ENCODE assay signal across 10 cellular contexts in genomic region chr17:48816438-48816773, GRCh38. TPM values are rescaled to one million over a fixed set of nuclear protein-coding genes. Genes with fewer than 3 reads are reported as not detected.
DNase-seq lines count a peak whose midpoint lies in the region; ATAC-seq, FAIRE-seq and TF ChIP-seq lines count a peak whose summit lies in the region.
"Had no signal": no experiment of that assay in that cellular context is flagged by ENCODE, and none has a peak within 500 bp of the region (broad histone marks: within the 10 kb centered on the region; RNA-seq: fewer than 3 reads in every experiment).

No MANE protein-coding gene starts in this region.

- peaks cover 62% of the 10 kb centered on the region for H3K27me3 Mint-ChIP-seq in activated CD8-positive, alpha-beta memory T cell treated with anti-CD3 and anti-CD28 coated beads, Interleukin-2, amount 10 ng/mL, durations not matched to agents 7 days and 5 days
- H3K27me3 Mint-ChIP-seq in activated T-helper 17 cell treated with anti-CD3 and anti-CD28 coated beads, Interleukin-2, amount 50 U/mL, for 72 hours, result peaks cover 18% of the 10 kb centered on the region

- TF ChIP-seq EP300 in suprapubic skin (IDR thresholded peaks at IDR 0.05), result no peak

- H3K27ac Mint-ChIP-seq in activated CD8-positive, alpha-beta memory T cell treated with anti-CD3 and anti-CD28 coated beads, Interleukin-2, amount 10 ng/mL, durations not matched to agents 7 days and 5 days, result no peak overlapping the region
- H3K27ac Mint-ChIP-seq in activated T-helper 17 cell treated with anti-CD3 and anti-CD28 coated beads, Interleukin-2, amount 50 U/mL, for 72 hours, result peak overlapping the region; percentile 12

- H3K27ac ChIP-seq in kidney (ENCODE audit: low read depth in 2 of 2, low read length in 2 of 2) (no peak overlapping the region), suprapubic skin (no peak overlapping the region)

- DNase-seq in activated CD8-positive, alpha-beta memory T cell treated with anti-CD3 and anti-CD28 coated beads, Interleukin-2, amount 10 ng/mL, durations not matched to agents 7 days and 5 days, result no peak
- DNase-seq in activated CD8-positive, alpha-beta memory T cell treated with anti-CD3 and anti-CD28 coated beads, Interleukin-2, amount 50 U/mL, for 4 hours, result no peak
- DNase-seq in kidney (no peak), suprapubic skin (ENCODE audit: low spot score in 2 of 2) (no peak), RPMI8226 (no peak)
- DNase-seq in stimulated activated CD4-positive, alpha-beta T cell treated with anti-CD3 and anti-CD28 coated beads, Interleukin-1b, Interleukin-23, amount 100 ng/mL, for 48 hours, result no peak

- H3K9ac ChIP-seq in kidney (ENCODE audit: low read length in 2 of 2), result peak overlapping the region in 1 of 2 donors; percentile 12

- CTCF ChIA-PET in activated CD8-positive, alpha-beta memory T cell treated with anti-CD3 and anti-CD28 coated beads, Interleukin-2, amount 10 ng/mL, durations not matched to agents 7 days and 5 days (lab: Charles Lee), result interaction anchor here (0.6 to 31.8 kb wide), 20 partner anchors 7 to 137 kb away, joined by 3 to 714 read pairs (median 4); no protein-coding TSS in a partner anchor

- peak overlapping the region; percentile 23 to 68 for H3K4me3 ChIP-seq in kidney (ENCODE audit: low read length in 2 of 2)
- H3K4me3 ChIP-seq in suprapubic skin, result peak overlapping the region; percentile 48

- no peak for ATAC-seq in activated CD8-positive, alpha-beta memory T cell treated with anti-CD3 and anti-CD28 coated beads, Interleukin-2, amount 10 ng/mL, durations not matched to agents 7 days and 5 days
- ATAC-seq in activated T-helper 17 cell treated with anti-CD3 and anti-CD28 coated beads, Interleukin-2, amount 50 U/mL, for 72 hours (replicated peaks), result no peak
- no peak for ATAC-seq in GM18873 (IDR thresholded peaks at IDR 0.05; ENCODE audit: low FRiP score, unreplicated experiment)

- H3K27me3 ChIP-seq in suprapubic skin, result peaks cover 9% of the 10 kb centered on the region

- intact Hi-C loops in kidney (cut with DNase I), result loop anchor here (5.0 kb wide), 1 partner anchor 61 kb away; no protein-coding TSS in a partner anchor

- H3K4me1 ChIP-seq in kidney (ENCODE audit: control insufficient read depth in 1 of 2, insufficient read depth in 1 of 2, low read depth in 1 of 2, low read length in 2 of 2), result peaks cover 0 to 9% of the 10 kb centered on the region in 2 donors
- H3K4me1 ChIP-seq in suprapubic skin, result peaks cover 16% of the 10 kb centered on the region

- H3K4me1 Mint-ChIP-seq in activated CD8-positive, alpha-beta memory T cell treated with anti-CD3 and anti-CD28 coated beads, Interleukin-2, amount 10 ng/mL, durations not matched to agents 7 days and 5 days, result peaks cover 24% of the 10 kb centered on the region
- peaks cover 8% of the 10 kb centered on the region for H3K4me1 Mint-ChIP-seq in activated T-helper 17 cell treated with anti-CD3 and anti-CD28 coated beads, Interleukin-2, amount 50 U/mL, for 72 hours

- no peak for TF ChIP-seq CTCF in kidney (IDR thresholded peaks at IDR 0.05; ENCODE audit: borderline replicate concordance, extremely low read depth, insufficient read depth)
- no peak for TF ChIP-seq CTCF in suprapubic skin (IDR thresholded peaks at IDR 0.05)

- peak overlapping the region; percentile 61 for H3K4me3 Mint-ChIP-seq in activated CD8-positive, alpha-beta memory T cell treated with anti-CD3 and anti-CD28 coated beads, Interleukin-2, amount 10 ng/mL, durations not matched to agents 7 days and 5 days
- peak overlapping the region; percentile 74 for H3K4me3 Mint-ChIP-seq in activated T-helper 17 cell treated with anti-CD3 and anti-CD28 coated beads, Interleukin-2, amount 50 U/mL, for 72 hours

- H3K9me3 Mint-ChIP-seq in activated CD8-positive, alpha-beta memory T cell treated with anti-CD3 and anti-CD28 coated beads, Interleukin-2, amount 10 ng/mL, durations not matched to agents 7 days and 5 days (ENCODE audit: low read depth), result no peaks in the 10 kb centered on the region
- no peaks in the 10 kb centered on the region for H3K9me3 Mint-ChIP-seq in activated T-helper 17 cell treated with anti-CD3 and anti-CD28 coated beads, Interleukin-2, amount 50 U/mL, for 72 hours

- H3K36me3 ChIP-seq in kidney (ENCODE audit: control insufficient read depth in 1 of 2, insufficient read depth in 2 of 2, low read length in 2 of 2) (no peaks in the 10 kb centered on the region), suprapubic skin (no peaks in the 10 kb centered on the region)

- 8% methylated on average over 7 of the region's 7 CpGs for WGBS in suprapubic skin

- no peak for FAIRE-seq in kidney (lab: Jason Lieb, UNC)
- FAIRE-seq: islet of Langerhans had no signal

- no peaks in the 10 kb centered on the region for H3K36me3 Mint-ChIP-seq in activated CD8-positive, alpha-beta memory T cell treated with anti-CD3 and anti-CD28 coated beads, Interleukin-2, amount 10 ng/mL, durations not matched to agents 7 days and 5 days
- H3K36me3 Mint-ChIP-seq in activated T-helper 17 cell treated with anti-CD3 and anti-CD28 coated beads, Interleukin-2, amount 50 U/mL, for 72 hours (ENCODE audit: low read depth), result no peaks in the 10 kb centered on the region

- no peak for TF ChIP-seq POLR2A in suprapubic skin (IDR thresholded peaks at IDR 0.05)

- H3K9me3 ChIP-seq in kidney (ENCODE audit: control insufficient read depth in 1 of 2, low read length in 2 of 2) (no peaks in the 10 kb centered on the region), suprapubic skin (no peaks in the 10 kb centered on the region)

RNA-seq across cellular contexts. Expression of gene TTLL6, which starts 0.6 kb away (rescaled TPM):
- not detected for total RNA-seq in activated CD8-positive, alpha-beta memory T cell treated with anti-CD3 and anti-CD28 coated beads, Interleukin-2, amount 10 ng/mL, durations not matched to agents 7 days and 5 days
- not detected for total RNA-seq in activated T-helper 17 cell treated with anti-CD3 and anti-CD28 coated beads, Interleukin-2, amount 50 U/mL, for 72 hours
- 2.3 TPM for total RNA-seq in kidney
- polyA plus RNA-seq in kidney (ENCODE audit: insufficient read depth, low read depth, low replicate concordance), result 4.2 TPM
- not detected for total RNA-seq in suprapubic skin
- polyA plus RNA-seq: BJ had no signal

RNA-seq across cellular contexts. Expression of gene CALCOCO2, which starts 14.4 kb away (rescaled TPM):
- total RNA-seq in activated CD8-positive, alpha-beta memory T cell treated with anti-CD3 and anti-CD28 coated beads, Interleukin-2, amount 10 ng/mL, durations not matched to agents 7 days and 5 days, result 100 to 1,000 TPM; 165 to 170 TPM
- total RNA-seq in activated T-helper 17 cell treated with anti-CD3 and anti-CD28 coated beads, Interleukin-2, amount 50 U/mL, for 72 hours, result 100 to 1,000 TPM; 101 to 130 TPM
- 157 TPM for total RNA-seq in kidney
- 63.6 TPM for polyA plus RNA-seq in kidney (ENCODE audit: insufficient read depth, low read depth, low replicate concordance)
- 100 to 1,000 TPM in 2 of 4 donors, 10 to 100 TPM in 2; 87.2 to 133 (median 102) TPM for total RNA-seq in suprapubic skin
